Comparison of ENCODE assay signal across 8 cellular contexts in the genomic region with DNA sequence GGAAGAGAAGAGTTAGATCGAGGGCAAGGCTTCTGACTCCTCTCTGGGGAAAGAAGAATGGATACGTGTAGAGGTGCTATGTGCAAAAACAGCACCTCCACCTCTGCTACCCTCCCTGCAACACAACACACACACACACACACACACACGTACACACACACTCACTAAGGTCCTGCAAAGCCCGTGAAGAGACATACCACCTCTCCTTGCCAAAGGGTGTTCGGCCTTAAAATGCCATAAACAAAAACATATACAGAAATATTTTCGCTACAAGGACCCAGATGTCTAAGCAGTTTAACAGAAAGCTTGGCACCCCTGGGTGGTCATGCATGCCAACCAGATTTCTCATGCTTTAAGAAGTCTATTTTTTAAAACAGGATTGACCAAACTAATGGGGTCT. TPM values are rescaled to one million over a fixed set of nuclear protein-coding genes. Genes with fewer than 3 reads are reported as not detected.
DNase-seq lines count a peak whose midpoint lies in the region; ATAC-seq and TF ChIP-seq lines count a peak whose summit lies in the region.

No MANE protein-coding gene starts in this region.

- H3K4me3 ChIP-seq in Caco-2 (ENCODE audit: low read depth, low read length) (no peak overlapping the region), NB4 (ENCODE audit: low read depth, low read length) (peak overlapping the region; percentile 83), choroid plexus epithelial cell (ENCODE audit: low read depth, low read length) (peak overlapping the region; percentile 75), osteoblast (ENCODE audit: insufficient read depth, low read length) (peak overlapping the region; percentile 86)

- TF ChIP-seq POLR2A in NB4 (IDR thresholded peaks at IDR 0.05; ENCODE audit: extremely low read depth, insufficient read length) = no peak

- H2AFZ ChIP-seq in osteoblast (ENCODE audit: low read length) = no peak overlapping the region

- H3K79me2 ChIP-seq in osteoblast (ENCODE audit: insufficient read depth, low read length) = peaks cover 13% of the 10 kb centered on the region

- DNase-seq in Caco-2 = no peak
- DNase-seq in NB4 (ENCODE audit: low read depth) = no peak
- peak; percentile 32 for DNase-seq in choroid plexus epithelial cell (ENCODE audit: low read depth)
- no peak for DNase-seq in osteoblast (ENCODE audit: insufficient read length, low spot score, missing footprints)
- no peak for DNase-seq in NCI-H1694 treated with DMSO at 0.1 percent for 48 hours (lab: John Stamatoyannopoulos, UW)
- no peak for DNase-seq in GOT3 (lab: John Stamatoyannopoulos, UW)
- DNase-seq in GM13976 (ENCODE audit: low spot score) = no peak

- peak overlapping the region; percentile 34 for H3K27ac Mint-ChIP-seq in Caco-2 (ENCODE audit: unreplicated experiment)

- peaks cover 18% of the 10 kb centered on the region for H3K4me1 Mint-ChIP-seq in Caco-2 (ENCODE audit: low read depth, unreplicated experiment)

- H3K4me3 Mint-ChIP-seq in Caco-2 (ENCODE audit: unreplicated experiment) = peak overlapping the region; percentile 78

- in situ Hi-C loops in GM13976 (cut with MboI; ENCODE audit: low sequenced_read_pairs, unreplicated experiment) = no loop called here

- H3K27me3 Mint-ChIP-seq in Caco-2 (ENCODE audit: insufficient read depth, unreplicated experiment) = no peaks in the 10 kb centered on the region

- no TSS peak for BruUV-seq in Caco-2 (replicated peaks; lab: Mats Ljungman, UMichigan)

- H3K27me3 ChIP-seq in Caco-2 (replicated peaks; ENCODE audit: control insufficient read depth, insufficient read depth, low read length) (no peaks in the 10 kb centered on the region), osteoblast (ENCODE audit: insufficient read depth, low read length) (no peaks in the 10 kb centered on the region)

- POLR2A ChIA-PET in Caco-2 (lab: Charles Lee) = no interaction called here

- no peak overlapping the region for H3K27ac ChIP-seq in osteoblast (ENCODE audit: low read depth, low read length)

- no peak for ATAC-seq in HG02678 (IDR thresholded peaks at IDR 0.05; ENCODE audit: unreplicated experiment)

- H3K4me1 ChIP-seq in Caco-2 = peaks cover 17% of the 10 kb centered on the region
- peaks cover 21% of the 10 kb centered on the region for H3K4me1 ChIP-seq in osteoblast (ENCODE audit: insufficient read depth, low read length)

- H3K9me3 ChIP-seq in Caco-2 (no peaks in the 10 kb centered on the region), osteoblast (ENCODE audit: low read depth, low read length) (no peaks in the 10 kb centered on the region)

- CTCF ChIA-PET in Caco-2 (lab: Charles Lee) = interaction anchor here (1.0 kb wide), 1 partner anchor 481 kb away, joined by 7 read pairs; no protein-coding TSS in a partner anchor

- H3K9me3 Mint-ChIP-seq in Caco-2 (ENCODE audit: unreplicated experiment) = no peaks in the 10 kb centered on the region

- H3K36me3 Mint-ChIP-seq in Caco-2 (ENCODE audit: insufficient read depth, unreplicated experiment) = no peaks in the 10 kb centered on the region

- intact Hi-C loops in Caco-2 (cut with micrococcal nuclease; ENCODE audit: unreplicated experiment) = no loop called here

- H4K20me1 ChIP-seq in osteoblast (ENCODE audit: insufficient read depth, low read length) = no peaks in the 10 kb centered on the region

- H3K4me2 ChIP-seq in osteoblast (ENCODE audit: insufficient read depth, low read length) = peak overlapping the region; percentile 97

- TF ChIP-seq CTCF in Caco-2 (IDR thresholded peaks at IDR 0.05; ENCODE audit: insufficient read depth in 1 of 2, low read depth in 1 of 2, low read length in 1 of 2, severe bottlenecking in 1 of 2, unreplicated experiment in 1 of 2) (no peak), NB4 (IDR thresholded peaks at IDR 0.05; ENCODE audit: low read depth, low read length) (no peak), choroid plexus epithelial cell (conservative IDR thresholded peaks at IDR 0.05; ENCODE audit: low read depth, low read length) (no peak), osteoblast (IDR thresholded peaks at IDR 0.05; ENCODE audit: extremely low read depth, low read depth, low read length) (no peak), GM13976 (IDR thresholded peaks at IDR 0.05; ENCODE audit: borderline replicate concordance, control extremely low read depth, extremely low read depth, insufficient read depth, missing control alignments) (no peak)

- no peaks in the 10 kb centered on the region for H3K36me3 ChIP-seq in Caco-2 (ENCODE audit: control insufficient read depth, insufficient read depth, low read length)
- H3K36me3 ChIP-seq in osteoblast (ENCODE audit: insufficient read depth, low read length) = peaks cover 2% of the 10 kb centered on the region

RNA-seq across cellular contexts. Expression of a gene that starts 1.5 kb away (rescaled TPM):
- 4.6 and 5.1 TPM in 2 replicates for total RNA-seq in Caco-2 (2022)
- total RNA-seq in osteoblast = 5.3 and 6.2 TPM in 2 replicates

RNA-seq across cellular contexts. Expression of a gene that starts 13.0 kb away (rescaled TPM):
- total RNA-seq in Caco-2 (2022) (4.9 and 6.9 TPM in 2 replicates), osteoblast (36.2 and 39.8 TPM in 2 replicates)

RNA-seq across cellular contexts. Expression of a gene that starts 52.6 kb away (rescaled TPM):
- 19.1 and 24.0 TPM in 2 replicates for total RNA-seq in Caco-2 (2022)
- 27.7 and 28.2 TPM in 2 replicates for total RNA-seq in osteoblast
